ENCODE assay signal across 10 cellular contexts in genomic region chr1:234743866-234744581, GRCh38.
DNase-seq lines count a peak whose midpoint lies in the region; ATAC-seq and TF ChIP-seq lines count a peak whose summit lies in the region.
"Had no signal": no experiment of that assay in that cellular context is flagged by ENCODE, and none has a peak within 500 bp of the region (broad histone marks: within the 10 kb centered on the region; RNA-seq: fewer than 3 reads in every experiment).

No MANE protein-coding gene starts in this region.

- intact Hi-C loops in lower lobe of right lung (cut with DNase I) (no loop called here), vagina (cut with DNase I) (no loop called here)

- H3K36me3 ChIP-seq in lower lobe of right lung, result no peaks in the 10 kb centered on the region
- no peaks in the 10 kb centered on the region for H3K36me3 ChIP-seq in vagina
- H3K36me3 ChIP-seq: upper lobe of left lung had no signal

- no peak overlapping the region for H3K4me3 ChIP-seq in lower lobe of right lung
- peak overlapping the region; percentile 5 to 32 for H3K4me3 ChIP-seq in vagina
- H3K4me3 ChIP-seq: upper lobe of left lung had no signal

- H3K27me3 ChIP-seq in lower lobe of right lung (ENCODE audit: low read depth) (no peaks in the 10 kb centered on the region), vagina (no peaks in the 10 kb centered on the region)
- H3K27me3 ChIP-seq: upper lobe of left lung had no signal

- TF ChIP-seq POLR2A in vagina (IDR thresholded peaks at IDR 0.05), result no peak

- peak; percentile 79 for DNase-seq in NCI-H510A treated with DMSO at 0.1 percent for 48 hours (lab: John Stamatoyannopoulos, UW)
- DNase-seq in NCI-H510A (lab: John Stamatoyannopoulos, UW), result no peak
- DNase-seq in caudate nucleus (lab: John Stamatoyannopoulos, UW), result peak in 12 of 61 donors; percentile 11 to 47 (median 20)
- no peak for DNase-seq in lower lobe of right lung
- DNase-seq in vagina (ENCODE audit: extremely low spot score in 2 of 2), result no peak
- DNase-seq in NCI-H2171 treated with DMSO at 0.1 percent for 48 hours (lab: John Stamatoyannopoulos, UW), result no peak
- DNase-seq in NCI-H1436 treated with DMSO at 0.1 percent for 48 hours (lab: John Stamatoyannopoulos, UW), result no peak
- DNase-seq: AML-193, upper lobe of left lung had no signal

- no peaks in the 10 kb centered on the region for H3K4me1 ChIP-seq in lower lobe of right lung
- H3K4me1 ChIP-seq in vagina, result peaks cover 9% of the 10 kb centered on the region

- no peaks in the 10 kb centered on the region for H3K9me3 ChIP-seq in lower lobe of right lung
- H3K9me3 ChIP-seq in vagina, result no peaks in the 10 kb centered on the region
- H3K9me3 ChIP-seq: upper lobe of left lung had no signal

- ATAC-seq in lower lobe of right lung (no peak), GM19395 (IDR thresholded peaks at IDR 0.05; ENCODE audit: unreplicated experiment) (no peak)

- no peak for TF ChIP-seq CTCF in lower lobe of right lung (IDR thresholded peaks at IDR 0.05)
- TF ChIP-seq CTCF in vagina (IDR thresholded peaks at IDR 0.05), result no peak

- H3K27ac ChIP-seq in caudate nucleus (ENCODE audit: low read depth, low read length), result peak overlapping the region; percentile 61
- peak overlapping the region; percentile 42 for H3K27ac ChIP-seq in lower lobe of right lung
- peak overlapping the region; percentile 63 for H3K27ac ChIP-seq in vagina
- H3K27ac ChIP-seq: upper lobe of left lung had no signal
